Comparison of ENCODE assay signal across 13 cellular contexts in genomic region chr19:37986048-37986750, GRCh38.
DNase-seq lines count a peak whose midpoint lies in the region; ATAC-seq and TF ChIP-seq lines count a peak whose summit lies in the region.
"Had no signal": no experiment of that assay in that cellular context is flagged by ENCODE, and none has a peak within 500 bp of the region (broad histone marks: within the 10 kb centered on the region; RNA-seq: fewer than 3 reads in every experiment).

No MANE protein-coding gene starts in this region.

- POLR2A ChIA-PET in MCF 10A (lab: Yijun Ruan, JAX), result interaction anchor here (0.6 to 2.1 kb wide), 4 partner anchors 15 to 372 kb away, joined by 3 to 8 read pairs (median 5); partner anchors contain the start of gene ZNF573

- H3K4me1 ChIP-seq in breast epithelium, result peaks cover 6 to 21% of the 10 kb centered on the region in 2 donors
- peaks cover 29% of the 10 kb centered on the region for H3K4me1 ChIP-seq in testis
- peaks cover 15% of the 10 kb centered on the region for H3K4me1 ChIP-seq in upper lobe of right lung

- CTCF ChIA-PET in MCF 10A (lab: Yijun Ruan, JAX), result interaction anchor here (0.6 to 1.1 kb wide), 5 partner anchors 13 to 316 kb away, joined by 3 to 6 read pairs (median 3); no protein-coding TSS in a partner anchor

- H3K4me3 Mint-ChIP-seq in MCF 10A (ENCODE audit: unreplicated experiment), result no peak overlapping the region
- no peak overlapping the region for H3K4me3 Mint-ChIP-seq in brain

- H3K36me3 ChIP-seq in breast epithelium (no peaks in the 10 kb centered on the region), testis (ENCODE audit: low read depth, missing control alignments) (no peaks in the 10 kb centered on the region), upper lobe of right lung (no peaks in the 10 kb centered on the region)

- H3K36me3 Mint-ChIP-seq in MCF 10A (ENCODE audit: insufficient read depth, unreplicated experiment) (no peaks in the 10 kb centered on the region), brain (no peaks in the 10 kb centered on the region)

- no TSS peak for BruUV-seq in MCF 10A (replicated peaks; lab: Mats Ljungman, UMichigan)

- H3K27ac Mint-ChIP-seq in MCF 10A (ENCODE audit: low read depth, unreplicated experiment) (no peak overlapping the region), brain (peak overlapping the region in 3 of 5 experiments; percentile 13 to 74 (median 17))

- DNase-seq in breast epithelium (ENCODE audit: low spot score in 2 of 2), result no peak
- no peak for DNase-seq in MCF 10A (ENCODE audit: unreplicated experiment)
- peak; percentile 55 for DNase-seq in NCI-H2029 (lab: John Stamatoyannopoulos, UW)
- DNase-seq in testis, result no peak
- DNase-seq in upper lobe of right lung, result no peak
- DNase-seq: cerebellar nuclear complex, foreskin fibroblast, NCI-H2227 treated with DMSO at 0.1 percent for 48 hours had no signal

- intact Hi-C loops in breast epithelium (cut with DNase I; ENCODE audit: low total_unique reads) (no loop called here), MCF 10A (cut with micrococcal nuclease) (no loop called here), testis (cut with DNase I; ENCODE audit: low total_unique reads) (no loop called here), upper lobe of right lung (cut with DNase I) (no loop called here)

- peaks cover 34% of the 10 kb centered on the region for H3K4me1 Mint-ChIP-seq in MCF 10A (ENCODE audit: insufficient read depth, unreplicated experiment)
- H3K4me1 Mint-ChIP-seq in brain, result peaks cover 44% of the 10 kb centered on the region

- WGBS in testis, 2 donors, result 70 to 74% methylated on average over 10 of the region's 10 CpGs

- no peak for TF ChIP-seq CTCF in breast epithelium (IDR thresholded peaks at IDR 0.05)
- TF ChIP-seq CTCF in MCF 10A (IDR thresholded peaks at IDR 0.05; ENCODE audit: unreplicated experiment), result no peak
- TF ChIP-seq CTCF in brain (conservative IDR thresholded peaks at IDR 0.05), result no peak
- no peak for TF ChIP-seq CTCF in testis (IDR thresholded peaks at IDR 0.05)
- no peak for TF ChIP-seq CTCF in upper lobe of right lung (IDR thresholded peaks at IDR 0.05)

- TF ChIP-seq POLR2A in breast epithelium (IDR thresholded peaks at IDR 0.05) (no peak), testis (IDR thresholded peaks at IDR 0.05) (no peak)

- H3K9me3 Mint-ChIP-seq in MCF 10A (ENCODE audit: unreplicated experiment) (no peaks in the 10 kb centered on the region), brain (no peaks in the 10 kb centered on the region)

- ATAC-seq in upper lobe of right lung, result no peak
- no peak for ATAC-seq in HG02588 (IDR thresholded peaks at IDR 0.05; ENCODE audit: unreplicated experiment)
- ATAC-seq in GM19395 (IDR thresholded peaks at IDR 0.05; ENCODE audit: unreplicated experiment), result no peak

- H3K9me3 ChIP-seq in breast epithelium (no peaks in the 10 kb centered on the region), testis (no peaks in the 10 kb centered on the region), upper lobe of right lung (no peaks in the 10 kb centered on the region)

- H3K27me3 ChIP-seq in breast epithelium, result no peaks in the 10 kb centered on the region
- no peaks in the 10 kb centered on the region for H3K27me3 ChIP-seq in testis
- no peaks in the 10 kb centered on the region for H3K27me3 ChIP-seq in upper lobe of right lung

- H3K4me3 ChIP-seq in breast epithelium, result no peak overlapping the region
- H3K4me3 ChIP-seq in testis, result no peak overlapping the region
- no peak overlapping the region for H3K4me3 ChIP-seq in upper lobe of right lung
- H3K4me3 ChIP-seq: lung had no signal

- H3K27ac ChIP-seq in breast epithelium (peak overlapping the region; percentile 40 to 43), testis (peak overlapping the region; percentile 59 to 73), upper lobe of right lung (no peak overlapping the region)
- H3K27ac ChIP-seq: C4-2B had no signal

- H3K27me3 Mint-ChIP-seq in MCF 10A (ENCODE audit: insufficient read depth, unreplicated experiment) (no peaks in the 10 kb centered on the region), brain (peaks cover 4% of the 10 kb centered on the region)
